In genomic region chr9:133122605-133122934, GRCh38 we compare ENCODE assay signal across 1 cellular context.
TF ChIP-seq lines count a peak whose summit lies in the region.

No MANE protein-coding gene starts in this region.

TF ChIP-seq in WTC11, 78 proteins besides CTCF, POLR2A, EP300 and RAD21 (continued from another document):
- no peak for TF ChIP-seq ARID4B (CRISPR knock-in tag; IDR thresholded peaks at IDR 0.05; ENCODE audit: borderline replicate concordance)
- TF ChIP-seq TEAD4 (CRISPR knock-in tag; IDR thresholded peaks at IDR 0.05): no peak
- no peak for TF ChIP-seq CBFB (CRISPR knock-in tag; IDR thresholded peaks at IDR 0.05; ENCODE audit: low read depth)
- TF ChIP-seq ZNF396 (CRISPR knock-in tag; IDR thresholded peaks at IDR 0.05; ENCODE audit: borderline replicate concordance): no peak
- TF ChIP-seq PRRX2 (CRISPR knock-in tag; IDR thresholded peaks at IDR 0.05): no peak
- TF ChIP-seq, protein P1, sequence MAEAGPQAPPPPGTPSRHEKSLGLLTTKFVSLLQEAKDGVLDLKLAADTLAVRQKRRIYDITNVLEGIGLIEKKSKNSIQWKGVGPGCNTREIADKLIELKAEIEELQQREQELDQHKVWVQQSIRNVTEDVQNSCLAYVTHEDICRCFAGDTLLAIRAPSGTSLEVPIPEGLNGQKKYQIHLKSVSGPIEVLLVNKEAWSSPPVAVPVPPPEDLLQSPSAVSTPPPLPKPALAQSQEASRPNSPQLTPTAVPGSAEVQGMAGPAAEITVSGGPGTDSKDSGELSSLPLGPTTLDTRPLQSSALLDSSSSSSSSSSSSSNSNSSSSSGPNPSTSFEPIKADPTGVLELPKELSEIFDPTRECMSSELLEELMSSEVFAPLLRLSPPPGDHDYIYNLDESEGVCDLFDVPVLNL (CRISPR knock-in tag; IDR thresholded peaks at IDR 0.05; ENCODE audit: borderline replicate concordance, low read depth): no peak
